In the genomic region with DNA sequence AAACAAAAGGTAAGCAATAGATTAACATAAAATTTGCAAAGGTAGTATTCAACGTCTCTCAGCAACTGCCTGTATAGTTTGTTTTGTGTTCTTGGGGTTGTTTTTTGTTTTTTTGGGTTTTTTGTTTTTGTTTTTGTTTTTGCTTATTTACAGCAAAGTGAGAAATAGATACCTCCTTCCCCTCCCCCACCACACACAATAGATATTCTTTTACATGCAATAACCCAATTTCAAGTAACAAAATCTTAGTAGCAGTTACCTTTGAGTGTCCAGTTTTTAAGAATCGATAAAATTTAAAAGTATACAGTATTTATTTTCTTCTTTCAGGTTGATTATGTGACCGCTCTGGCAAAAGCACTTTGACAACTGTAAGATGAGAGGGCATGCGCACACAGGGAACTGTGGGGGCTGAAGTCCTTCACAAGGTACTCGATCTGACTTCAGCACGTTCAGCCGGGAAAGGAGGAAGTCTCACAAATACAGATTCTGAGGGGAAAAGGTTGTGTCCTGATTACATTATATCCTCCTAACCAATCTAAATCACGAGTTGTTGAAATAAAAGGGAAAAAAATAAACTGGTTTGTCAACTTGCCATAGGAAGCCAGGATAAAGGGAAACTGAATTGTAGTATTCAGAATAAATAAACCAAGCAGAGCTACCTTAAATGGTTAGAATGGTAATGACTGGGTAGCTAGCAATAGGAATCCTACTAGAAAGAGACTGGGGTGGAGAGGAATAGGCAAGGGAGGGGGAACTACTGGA, we compare ENCODE assay signal across 8 cellular contexts. TPM values are rescaled to one million over a fixed set of nuclear protein-coding genes. Genes with fewer than 3 reads are reported as not detected.
A peak's percentile ranks its signal among the peaks of the same experiment; 100 is the strongest.
DNase-seq lines count a peak whose midpoint lies in the region; ATAC-seq, FAIRE-seq and TF ChIP-seq lines count a peak whose summit lies in the region.

No MANE protein-coding gene starts in this region.

- TF ChIP-seq EP300 in K562 (IDR thresholded peaks at IDR 0.05; ENCODE audit: low read length) = no peak

- no peak overlapping the region for H3K18ac ChIP-seq in trophoblast cell (ENCODE audit: low read length)

- TF ChIP-seq POLR2A in K562 (conservative IDR thresholded peaks at IDR 0.05) = no peak

- H3K4me3 ChIP-seq in K562 (no peak overlapping the region), left ventricle myocardium inferior (peak overlapping the region; percentile 81), trophoblast cell (ENCODE audit: low read depth, low read length) (no peak overlapping the region)

- intact Hi-C loops in K562 (cut with micrococcal nuclease) = loop anchor here (2.0 kb wide), 1 partner anchor 48 kb away; a partner anchor contains a TSS
- intact Hi-C loops in left ventricle myocardium inferior (cut with micrococcal nuclease) = no loop called here

- in situ Hi-C loops in K562 (cut with MboI) = no loop called here

- H3K4me1 ChIP-seq in K562 (replicated peaks in 1 of 2; ENCODE audit: control insufficient read depth in 2 of 2, insufficient read depth in 2 of 2, low read length in 2 of 2) (peaks cover 7 to 13% of the 10 kb centered on the region in 2 experiments), left ventricle myocardium inferior (peaks cover 59% of the 10 kb centered on the region), trophoblast cell (ENCODE audit: control insufficient read depth in 1 of 2, insufficient read depth in 2 of 2, low read length in 2 of 2) (peaks cover 5 to 7% of the 10 kb centered on the region in 2 experiments)

- no peak overlapping the region for H3K23ac ChIP-seq in trophoblast cell (ENCODE audit: low read length)

- peaks cover 6% of the 10 kb centered on the region for H3K79me1 ChIP-seq in trophoblast cell (ENCODE audit: low read length)

- CTCF ChIA-PET in K562 (lab: Yijun Ruan, JAX; ENCODE audit: low intra/inter-chr PET ratio) = no interaction called here

- H2AFZ ChIP-seq in K562 (ENCODE audit: low read depth, low read length) (peak overlapping the region; percentile 78), trophoblast cell (ENCODE audit: insufficient read depth, low read length, poor library complexity) (no peak overlapping the region)

- no peaks in the 10 kb centered on the region for H3K9me1 ChIP-seq in K562 (ENCODE audit: control insufficient read depth, insufficient read depth, low read length)

- POLR2A ChIA-PET in K562 (lab: Yijun Ruan, JAX) = interaction anchor here (0.8 kb wide), 1 partner anchor 10 kb away, joined by 3 read pairs; no protein-coding TSS in a partner anchor

- no peak for DNase-seq in GM18507 (ENCODE audit: extremely low spot score, insufficient read length, low read depth)
- peak; percentile 58 for DNase-seq in NCI-H1105 treated with DMSO at 0.1 percent for 48 hours (lab: John Stamatoyannopoulos, UW)
- DNase-seq in SW480 (ENCODE audit: low spot score) = peak; percentile 62
- peak; percentile 12 to 68 (median 34) for DNase-seq in K562 (ENCODE audit: extremely low read depth in 1 of 4, low spot score in 3 of 4)
- DNase-seq in left ventricle myocardium inferior = peak; percentile 45
- DNase-seq in trophoblast cell = peak in 1 of 2 donors; percentile 35
- no peak for DNase-seq in NCI-H187 (lab: John Stamatoyannopoulos, UW)
- no peak for DNase-seq in HK-2 (ENCODE audit: unreplicated experiment)

- peak; percentile 74 for FAIRE-seq in GM18507 (lab: Jason Lieb, UNC)
- peak; percentile 84 for FAIRE-seq in K562 (lab: Jason Lieb, UNC)

- no peak overlapping the region for H2BK12ac ChIP-seq in trophoblast cell (ENCODE audit: low read length)

- 3% methylated on average over 8 of the region's 8 CpGs for WGBS in K562 (ENCODE audit: insufficient coverage, low coverage, missing lambda C conversion rate)
- WGBS in trophoblast cell (ENCODE audit: extremely low coverage, insufficient coverage, insufficient read length) = no CpG with 5 or more reads among the region's 8 CpGs

- no TSS peak for BruUV-seq in K562 (replicated peaks; lab: Mats Ljungman, UMichigan)

- no peak overlapping the region for H3K4ac ChIP-seq in trophoblast cell (ENCODE audit: low read depth, low read length)

- ATAC-seq in K562 = peak; percentile 85

- H3K79me2 ChIP-seq in K562 (ENCODE audit: control insufficient read depth, insufficient read depth, low read length) (no peaks in the 10 kb centered on the region), trophoblast cell (ENCODE audit: control insufficient read depth, insufficient read depth, low read length, poor library complexity) (peaks cover 1% of the 10 kb centered on the region)

- peak overlapping the region; percentile 38 for H3K4me2 ChIP-seq in K562 (ENCODE audit: insufficient read depth, low read length)
- H3K4me2 ChIP-seq in trophoblast cell (ENCODE audit: low read length) = peak overlapping the region; percentile 32

- H3K36me3 ChIP-seq in K562 (ENCODE audit: control insufficient read depth, insufficient read depth, low read length) (no peaks in the 10 kb centered on the region), left ventricle myocardium inferior (no peaks in the 10 kb centered on the region), trophoblast cell (ENCODE audit: control insufficient read depth in 1 of 2, insufficient read depth in 2 of 2, low read length in 2 of 2) (no peaks in the 10 kb centered on the region)

- no peaks in the 10 kb centered on the region for H4K20me1 ChIP-seq in K562 (replicated peaks; ENCODE audit: control insufficient read depth, insufficient read depth, low read length)

- no peak overlapping the region for H4K91ac ChIP-seq in trophoblast cell (ENCODE audit: low read depth, low read length)

- H3K27me3 ChIP-seq in K562 (ENCODE audit: control insufficient read depth in 2 of 2, insufficient read depth in 2 of 2, low read length in 2 of 2) (no peaks in the 10 kb centered on the region), left ventricle myocardium inferior (ENCODE audit: low read depth) (no peaks in the 10 kb centered on the region), trophoblast cell (ENCODE audit: insufficient read depth, low read length) (peaks cover 7% of the 10 kb centered on the region)

- no peak for TF ChIP-seq RAD21 in K562 (CRISPR knock-in tag; conservative IDR thresholded peaks at IDR 0.05 in 1 of 2, IDR thresholded peaks at IDR 0.05 in 1 of 2)

- no peak overlapping the region for H2BK120ac ChIP-seq in trophoblast cell (ENCODE audit: insufficient read depth, low read length, poor library complexity)

- H3K9me3 ChIP-seq in K562 (replicated peaks; ENCODE audit: control insufficient read depth, insufficient read depth, low read depth, low read length) (no peaks in the 10 kb centered on the region), left ventricle myocardium inferior (replicated peaks) (no peaks in the 10 kb centered on the region), trophoblast cell (ENCODE audit: insufficient read depth, low read depth, low read length) (no peaks in the 10 kb centered on the region)

- no peak overlapping the region for H4K8ac ChIP-seq in trophoblast cell (ENCODE audit: low read depth, low read length)

- H3K14ac ChIP-seq in trophoblast cell (ENCODE audit: low read length) = no peak overlapping the region

- H2AK5ac ChIP-seq in trophoblast cell (ENCODE audit: low read length) = no peak overlapping the region

- H2BK5ac ChIP-seq in trophoblast cell (ENCODE audit: low read depth, low read length, poor library complexity) = no peak overlapping the region

- no peak for TF ChIP-seq CTCF in K562 (IDR thresholded peaks at IDR 0.05 in 2 of 3, conservative IDR thresholded peaks at IDR 0.05 in 1 of 3; ENCODE audit: insufficient read depth in 2 of 3, low read depth in 1 of 3, low read length in 3 of 3)
- no peak for TF ChIP-seq CTCF in left ventricle myocardium inferior (IDR thresholded peaks at IDR 0.05; ENCODE audit: borderline replicate concordance)

- H4K12ac ChIP-seq in trophoblast cell (ENCODE audit: low read depth, low read length) = no peak overlapping the region

- H3K9ac ChIP-seq in K562 (ENCODE audit: insufficient read depth in 1 of 2, low read depth in 2 of 2, low read length in 2 of 2) (peak overlapping the region in 1 of 2 experiments; percentile 69; a peak in 1 of 4 replicates), trophoblast cell (ENCODE audit: low read length) (no peak overlapping the region)

- H3K27ac ChIP-seq in K562 (ENCODE audit: extremely low read depth, low read depth, low read length) (no peak overlapping the region), left ventricle myocardium inferior (replicated peaks) (peak overlapping the region; percentile 92), trophoblast cell (ENCODE audit: low read depth, low read length) (no peak overlapping the region)

RNA-seq across cellular contexts. Expression of a gene that starts 47.8 kb away (rescaled TPM):
- total RNA-seq in K562 (2011; cell fraction: chromatin; rRNA removed; ENCODE audit: low replicate concordance) = 2.0 and 3.6 TPM in 2 replicates
- 1.2 and 1.4 TPM in 2 replicates for total RNA-seq in K562 (2011; cell fraction: nucleolus; rRNA removed)
- total RNA-seq in K562 (2011; cell fraction: nucleoplasm; rRNA removed) = 2.0 and 3.1 TPM in 2 replicates
- total RNA-seq in K562 (2014; rRNA removed) (0.45 and 0.73 TPM in 2 replicates), K562 (2014; rRNA removed; fragmentation: Illumina TruSeq; extraction: Trizol) (0.51 and 0.67 TPM in 2 replicates), K562 (2015; rRNA removed; fragmentation: Illumina TruSeq; extraction: Trizol) (0.57 and 0.58 TPM in 2 replicates), K562 (2021) (1.1 and 1.2 TPM in 2 replicates), left ventricle myocardium inferior (13.6 TPM)
- polyA plus RNA-seq in K562 (2011; rRNA removed) (0.35 and 0.46 TPM in 2 replicates), K562 (2014; fragmentation: Illumina TruSeq; extraction: Trizol) (0.50 and 0.59 TPM in 2 replicates), K562 (2014; fragmentation: Nextera tagmentation; extraction: Ambion mirVana) (under 1 TPM; 0.15 to 0.17 TPM), K562 (2014; rRNA removed) (0.56 and 0.63 TPM in 2 replicates)
- polyA plus RNA-seq in K562 (2011; cell fraction: cytosol; rRNA removed) = 0.21 and 0.22 TPM in 2 replicates
- 0.60 and 1.4 TPM in 2 replicates for polyA plus RNA-seq in K562 (2011; cell fraction: nucleus; rRNA removed)
- 0.49 and 1.4 TPM in 2 replicates for polyA plus RNA-seq in K562 (2012)
- 0.63 and 0.70 TPM in 2 replicates for polyA minus RNA-seq in K562 (2011; rRNA and poly(A)+ RNA removed)
- polyA minus RNA-seq in K562 (2011; cell fraction: cytosol; rRNA and poly(A)+ RNA removed) = 0.67 and 0.82 TPM in 2 replicates
- polyA minus RNA-seq in K562 (2011; cell fraction: nucleus; rRNA and poly(A)+ RNA removed) = 1.1 and 1.3 TPM in 2 replicates
- polyA plus RNA-seq in trophoblast cell (2013) = 1.1 and 1.2 TPM in 2 replicates

RNA-seq across cellular contexts. Expression of a gene that starts 47.9 kb away (rescaled TPM):
- total RNA-seq in K562 (2011; cell fraction: chromatin; rRNA removed; ENCODE audit: low replicate concordance) = 21.2 and 40.4 TPM in 2 replicates
- total RNA-seq in K562 (2011; cell fraction: nucleolus; rRNA removed) = 5.8 and 7.1 TPM in 2 replicates
- total RNA-seq in K562 (2011; cell fraction: nucleoplasm; rRNA removed) = 20.6 and 24.7 TPM in 2 replicates
- 3.4 and 4.4 TPM in 2 replicates for total RNA-seq in K562 (2014; rRNA removed)
- total RNA-seq in K562 (2014; rRNA removed; fragmentation: Illumina TruSeq; extraction: Trizol) = 13.4 and 18.0 TPM in 2 replicates
- total RNA-seq in K562 (2015; rRNA removed; fragmentation: Illumina TruSeq; extraction: Trizol) = 7.7 and 7.9 TPM in 2 replicates
- 27.1 and 27.2 TPM in 2 replicates for total RNA-seq in K562 (2021)
- 18.9 and 25.7 TPM in 2 replicates for polyA plus RNA-seq in K562 (2011; rRNA removed)
- polyA plus RNA-seq in K562 (2011; cell fraction: cytosol; rRNA removed) = 3.9 and 11.4 TPM in 2 replicates
- polyA plus RNA-seq in K562 (2011; cell fraction: nucleus; rRNA removed) = 16.8 and 37.2 TPM in 2 replicates
- 18.1 and 29.9 TPM in 2 replicates for polyA plus RNA-seq in K562 (2012)
- 16.4 and 18.3 TPM in 2 replicates for polyA plus RNA-seq in K562 (2014; fragmentation: Illumina TruSeq; extraction: Trizol)
- polyA plus RNA-seq in K562 (2014; fragmentation: Nextera tagmentation; extraction: Ambion mirVana) = 1 to 10 TPM; 3.4 to 4.0 TPM
- 10.8 and 11.5 TPM in 2 replicates for polyA plus RNA-seq in K562 (2014; rRNA removed)
- polyA minus RNA-seq in K562 (2011; rRNA and poly(A)+ RNA removed) = 14.4 and 15.1 TPM in 2 replicates
- polyA minus RNA-seq in K562 (2011; cell fraction: cytosol; rRNA and poly(A)+ RNA removed) = 9.8 and 12.6 TPM in 2 replicates
- 7.5 and 10.9 TPM in 2 replicates for polyA minus RNA-seq in K562 (2011; cell fraction: nucleus; rRNA and poly(A)+ RNA removed)
- total RNA-seq in left ventricle myocardium inferior = 32.2 TPM
- 30.8 and 35.0 TPM in 2 replicates for polyA plus RNA-seq in trophoblast cell (2013)

Comparison
In these comparisons a context has a peak if more than half of its experiments do, and no peak if none do; other contexts are left out.
1. DNase-seq: peak in NCI-H1105 treated with DMSO at 0.1 percent for 48 hours (single experiment), SW480 (single experiment), K562 (4 of 4) and left ventricle myocardium inferior (single experiment); none in GM18507 (single experiment), NCI-H187 (0 of 2) and HK-2 (single experiment).